35 cellular contexts compared by ENCODE assay signal in genomic region chr3:87247086-87247781, GRCh38. TPM values are rescaled to one million over a fixed set of nuclear protein-coding genes. Genes with fewer than 3 reads are reported as not detected.
DNase-seq lines count a peak whose midpoint lies in the region; TF ChIP-seq lines count a peak whose summit lies in the region.
"Had no signal": no experiment of that assay in that cellular context is flagged by ENCODE, and none has a peak within 500 bp of the region (broad histone marks: within the 10 kb centered on the region; RNA-seq: fewer than 3 reads in every experiment).

No MANE protein-coding gene starts in this region.

- no peaks in the 10 kb centered on the region for H3K36me3 ChIP-seq in breast epithelium
- H3K36me3 ChIP-seq: brain microvascular endothelial cell, colonic mucosa had no signal

- no peak for TF ChIP-seq POLR2A in breast epithelium (IDR thresholded peaks at IDR 0.05)

- no peaks in the 10 kb centered on the region for H3K27me3 Mint-ChIP-seq in MCF 10A (ENCODE audit: insufficient read depth, unreplicated experiment)
- H3K27me3 Mint-ChIP-seq: CD4-positive, alpha-beta memory T cell; stimulated activated naive B cell treated with anti-CD40 and anti-IgM and Interleukin-4, amounts not matched to agents 10 μg/mL and 1 μg/mL and 100 μg/mL, for 72 hours; T-helper 17 cell had no signal

- DNase-seq in MCF 10A (ENCODE audit: unreplicated experiment), result no peak
- DNase-seq in breast epithelium (ENCODE audit: low spot score in 2 of 2), result no peak
- DNase-seq in NCI-H1417 (lab: John Stamatoyannopoulos, UW), result peak in 2 of 3 experiments; percentile 27 to 72
- DNase-seq in choroid plexus epithelial cell (ENCODE audit: low read depth), result peak; percentile 36
- DNase-seq in activated naive CD4-positive, alpha-beta T cell (lab: John Stamatoyannopoulos, UW), result no peak
- no peak for DNase-seq in NCI-H1092 treated with DMSO at 0.1 percent for 48 hours (lab: John Stamatoyannopoulos, UW)
- no peak for DNase-seq in activated effector memory CD4-positive, alpha-beta T cell treated with Interleukin-2 at 50 U/mL for 16 hours
- DNase-seq: activated CD4-positive, alpha-beta T cell treated with anti-CD3 and anti-CD28 coated beads for 4 hours; activated CD8-positive, alpha-beta memory T cell treated with anti-CD3 and anti-CD28 coated beads, Interleukin-2, amount 50 U/mL, for 4 hours; activated gamma-delta T cell treated with Interleukin-2 at 50 U/mL for 16 hours; adrenal gland; brain microvascular endothelial cell; CD4-positive, alpha-beta memory T cell; colonic mucosa; DMS 273 treated with DMSO at 0.1 percent for 48 hours; effector memory CD4-positive, alpha-beta T cell; Kasumi-1; NCI-H1048; NCI-H2029 treated with DMSO at 0.1 percent for 48 hours; NCI-H446 treated with DMSO at 0.1 percent for 48 hours; nephron progenitor cell; pancreas; right cardiac atrium; RPMI8226; SK-N-SH; stimulated activated CD4-positive, alpha-beta T cell treated with anti-CD3 and anti-CD28 coated beads, Interleukin-4, amount 100 ng/mL, for 1 hour; stimulated activated naive B cell treated with anti-CD40 and anti-IgM and Interleukin-4, amounts not matched to agents 10 μg/mL and 1 μg/mL and 100 μg/mL, for 72 hours; T-helper 17 cell had no signal

- intact Hi-C loops in MCF 10A (cut with micrococcal nuclease), result no loop called here
- intact Hi-C loops in breast epithelium (cut with DNase I; ENCODE audit: low total_unique reads), result no loop called here

- no peak overlapping the region for H3K27ac ChIP-seq in breast epithelium
- H3K27ac ChIP-seq: adrenal gland, brain microvascular endothelial cell, colonic mucosa, esophagus muscularis mucosa, pancreas, thoracic aorta had no signal

- H3K9me3 ChIP-seq in breast epithelium, result no peaks in the 10 kb centered on the region
- H3K9me3 ChIP-seq: colonic mucosa, esophagus muscularis mucosa, pancreas, SK-N-SH, thoracic aorta had no signal

- H3K27ac Mint-ChIP-seq in MCF 10A (ENCODE audit: low read depth, unreplicated experiment), result no peak overlapping the region
- H3K27ac Mint-ChIP-seq: CD4-positive, alpha-beta memory T cell; nephron progenitor cell; stimulated activated naive B cell treated with anti-CD40 and anti-IgM and Interleukin-4, amounts not matched to agents 10 μg/mL and 1 μg/mL and 100 μg/mL, for 72 hours had no signal

- POLR2A ChIA-PET in MCF 10A (lab: Yijun Ruan, JAX), result interaction anchor here (0.8 kb wide), 1 partner anchor 20 kb away, joined by 3 read pairs; the partner anchor contains the start of gene CHMP2B

- peaks cover 36% of the 10 kb centered on the region for H3K36me3 Mint-ChIP-seq in MCF 10A (ENCODE audit: insufficient read depth, unreplicated experiment)

- no peak for TF ChIP-seq CTCF in MCF 10A (IDR thresholded peaks at IDR 0.05; ENCODE audit: unreplicated experiment)
- no peak for TF ChIP-seq CTCF in breast epithelium (IDR thresholded peaks at IDR 0.05)
- TF ChIP-seq CTCF in choroid plexus epithelial cell (conservative IDR thresholded peaks at IDR 0.05; ENCODE audit: low read depth, low read length), result no peak

- no peaks in the 10 kb centered on the region for H3K4me1 Mint-ChIP-seq in MCF 10A (ENCODE audit: insufficient read depth, unreplicated experiment)
- H3K4me1 Mint-ChIP-seq: nephron progenitor cell had no signal

- no peak overlapping the region for H3K4me3 Mint-ChIP-seq in MCF 10A (ENCODE audit: unreplicated experiment)
- H3K4me3 Mint-ChIP-seq: CD4-positive, alpha-beta memory T cell; nephron progenitor cell; stimulated activated naive B cell treated with anti-CD40 and anti-IgM and Interleukin-4, amounts not matched to agents 10 μg/mL and 1 μg/mL and 100 μg/mL, for 72 hours; T-helper 17 cell had no signal

- H3K4me1 ChIP-seq in breast epithelium, result no peaks in the 10 kb centered on the region
- H3K4me1 ChIP-seq: colonic mucosa, pancreas had no signal

- no peaks in the 10 kb centered on the region for H3K27me3 ChIP-seq in breast epithelium
- H3K27me3 ChIP-seq: adrenal gland, brain microvascular endothelial cell, colonic mucosa, esophagus muscularis mucosa, pancreas had no signal

- H3K4me3 ChIP-seq in breast epithelium (no peak overlapping the region), choroid plexus epithelial cell (ENCODE audit: low read depth, low read length) (no peak overlapping the region)
- H3K4me3 ChIP-seq: adrenal gland, colonic mucosa, esophagus muscularis mucosa, lung, pancreas, thoracic aorta had no signal

- TSS peak; percentile 13 for BruUV-seq in MCF 10A (replicated peaks; lab: Mats Ljungman, UMichigan)

- CTCF ChIA-PET in MCF 10A (lab: Yijun Ruan, JAX), result interaction anchor here (0.7 to 1.9 kb wide), 4 partner anchors 13 to 236 kb away, joined by 3 to 9 read pairs (median 5); no protein-coding TSS in a partner anchor

- no peaks in the 10 kb centered on the region for H3K9me3 Mint-ChIP-seq in MCF 10A (ENCODE audit: unreplicated experiment)
- H3K9me3 Mint-ChIP-seq: CD4-positive, alpha-beta memory T cell; nephron progenitor cell; stimulated activated naive B cell treated with anti-CD40 and anti-IgM and Interleukin-4, amounts not matched to agents 10 μg/mL and 1 μg/mL and 100 μg/mL, for 72 hours had no signal

RNA-seq across cellular contexts. Expression of gene CHMP2B, which starts 20.1 kb away (rescaled TPM):
- total RNA-seq in MCF 10A (2022), result 45.5 and 62.2 TPM in 2 replicates
- 10 to 100 TPM; 32.0 to 42.6 (median 32.4) TPM for total RNA-seq in breast epithelium

RNA-seq across cellular contexts. Expression of gene POU1F1, which starts 29.1 kb away (rescaled TPM):
- total RNA-seq in MCF 10A (2022) (not detected in 2 replicates), breast epithelium (not detected)
- total RNA-seq: adrenal gland; CD4-positive, alpha-beta memory T cell; colonic mucosa; esophagus muscularis mucosa; G401; HepG2; kidney epithelial cell; lung; mucosa of gallbladder; pancreas; right cardiac atrium; T-helper 17 cell; thoracic aorta had no signal

Comparison
In these comparisons a context has a peak if more than half of its experiments do, and no peak if none do; other contexts are left out.
1. DNase-seq: peak in NCI-H1417 (2 of 3) and choroid plexus epithelial cell (single experiment); none in MCF 10A (single experiment), breast epithelium (0 of 2), activated naive CD4-positive, alpha-beta T cell (0 of 4), NCI-H1092 treated with DMSO at 0.1 percent for 48 hours (single experiment) and activated effector memory CD4-positive, alpha-beta T cell treated with Interleukin-2 at 50 U/mL for 16 hours (single experiment).